Comparison of ENCODE assay signal across 8 cellular contexts in the genomic region with DNA sequence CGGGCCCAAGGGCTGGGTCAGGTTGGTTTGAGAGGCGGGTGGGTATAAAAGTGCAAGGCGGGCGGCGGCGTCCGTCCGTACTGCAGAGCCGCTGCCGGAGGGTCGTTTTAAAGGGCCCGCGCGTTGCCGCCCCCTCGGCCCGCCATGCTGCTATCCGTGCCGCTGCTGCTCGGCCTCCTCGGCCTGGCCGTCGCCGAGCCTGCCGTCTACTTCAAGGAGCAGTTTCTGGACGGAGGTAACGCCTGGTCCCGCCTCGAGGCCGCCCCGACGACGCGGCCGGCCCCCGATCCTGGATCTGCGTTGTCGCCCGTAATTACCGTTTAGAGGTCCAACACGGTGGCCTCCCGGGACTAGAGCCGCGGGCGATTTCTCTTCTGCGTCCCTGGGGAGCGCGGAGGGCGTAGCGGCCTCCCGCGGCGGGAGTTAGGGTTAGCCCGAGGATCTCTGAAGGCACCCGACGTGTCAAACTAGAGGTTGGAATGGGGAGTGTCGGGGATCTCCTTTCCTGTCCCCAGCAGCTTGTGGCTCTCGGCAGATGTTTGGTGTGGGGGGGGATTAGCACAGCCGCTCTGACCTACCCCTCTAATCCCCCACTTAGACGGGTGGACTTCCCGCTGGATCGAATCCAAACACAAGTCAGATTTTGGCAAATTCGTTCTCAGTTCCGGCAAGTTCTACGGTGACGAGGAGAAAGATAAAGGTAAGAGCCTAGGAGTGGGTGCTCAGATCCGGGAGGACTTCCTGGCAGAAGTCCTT. TPM values are rescaled to one million over a fixed set of nuclear protein-coding genes. Genes with fewer than 3 reads are reported as not detected.
DNase-seq lines count a peak whose midpoint lies in the region; ATAC-seq, FAIRE-seq and TF ChIP-seq lines count a peak whose summit lies in the region.

TSS of gene CALR (plus strand) at position 74 of the 756 bp plus-strand sequence. CDS start at position 145, 71 bp downstream.

- no peak for TF ChIP-seq CTCF in pancreas (IDR thresholded peaks at IDR 0.05)

- peak within 1 kb of the TSS; percentile 81 for H3K4me3 ChIP-seq in Jurkat, Clone E6-1 (ENCODE audit: low read length)
- H3K4me3 ChIP-seq in pancreas, result peak within 1 kb of the TSS; percentile 76 to 99 (median 84)

- H3K36me3 ChIP-seq in pancreas, result peaks cover 10 to 37% (median 21%) of the 10 kb centered on the region in 3 donors

- peaks cover 42% of the 10 kb centered on the region for H3K36me3 Mint-ChIP-seq in activated T-helper 1 cell treated with anti-CD3 and anti-CD28 coated beads, Interleukin-12 subunit alpha, Interleukin-12 subunit beta, Interleukin-2, Interleukin-4 antibody, amounts not matched to agents 30 ng/mL and 10 ng/mL and 1 ng/mL, durations not matched to agents 14 hours and 24 hours and 36 hours (ENCODE audit: low read depth)

- 0 to 1% methylated on average over 59 to 67 of the region's 67 CpGs for WGBS in pancreas, 2 donors

- H3K27me3 ChIP-seq in pancreas, result no peaks in the 10 kb centered on the region

- peak within 1 kb of the TSS; percentile 69 to 87 (median 78) for H3K27ac ChIP-seq in pancreas

- H3K4me1 ChIP-seq in pancreas, result peaks cover 17 to 20% (median 18%) of the 10 kb centered on the region in 3 donors

- H3K4me1 Mint-ChIP-seq in activated T-helper 1 cell treated with anti-CD3 and anti-CD28 coated beads, Interleukin-12 subunit alpha, Interleukin-12 subunit beta, Interleukin-2, Interleukin-4 antibody, amounts not matched to agents 30 ng/mL and 10 ng/mL and 1 ng/mL, durations not matched to agents 14 hours and 24 hours and 36 hours (ENCODE audit: low read depth), result peaks cover 53% of the 10 kb centered on the region

- peak within 1 kb of the TSS; percentile 100 for H3K4me3 Mint-ChIP-seq in activated T-helper 1 cell treated with anti-CD3 and anti-CD28 coated beads, Interleukin-12 subunit alpha, Interleukin-12 subunit beta, Interleukin-2, Interleukin-4 antibody, amounts not matched to agents 30 ng/mL and 10 ng/mL and 1 ng/mL, durations not matched to agents 14 hours and 24 hours and 36 hours

- no peaks in the 10 kb centered on the region for H3K27me3 Mint-ChIP-seq in activated T-helper 1 cell treated with anti-CD3 and anti-CD28 coated beads, Interleukin-12 subunit alpha, Interleukin-12 subunit beta, Interleukin-2, Interleukin-4 antibody, amounts not matched to agents 30 ng/mL and 10 ng/mL and 1 ng/mL, durations not matched to agents 14 hours and 24 hours and 36 hours (ENCODE audit: insufficient read depth)

- H3K27ac Mint-ChIP-seq in activated T-helper 1 cell treated with anti-CD3 and anti-CD28 coated beads, Interleukin-12 subunit alpha, Interleukin-12 subunit beta, Interleukin-2, Interleukin-4 antibody, amounts not matched to agents 30 ng/mL and 10 ng/mL and 1 ng/mL, durations not matched to agents 14 hours and 24 hours and 36 hours, result peak within 1 kb of the TSS; percentile 94

- peak; percentile 43 for DNase-seq in stimulated activated CD4-positive, alpha-beta T cell treated with anti-CD3 and anti-CD28 coated beads, Interleukin-15, amount 100 ng/mL, for 24 hours
- no peak for DNase-seq in stimulated activated CD4-positive, alpha-beta T cell treated with anti-CD3 and anti-CD28 coated beads, Interleukin-4, amount 100 ng/mL, for 1 hour
- DNase-seq in Jurkat, Clone E6-1 (ENCODE audit: low read depth, low spot score), result no peak
- DNase-seq in activated T-helper 1 cell treated with anti-CD3 and anti-CD28 coated beads, Interleukin-12 subunit alpha, Interleukin-12 subunit beta, Interleukin-2, Interleukin-4 antibody, amounts not matched to agents 30 ng/mL and 10 ng/mL and 1 ng/mL, durations not matched to agents 14 hours and 24 hours and 36 hours (ENCODE audit: low spot score), result no peak
- DNase-seq in germinal center (ENCODE audit: low spot score) (peak; percentile 32), pancreas (no peak)

- no peak for FAIRE-seq in pancreas (lab: Jason Lieb, UNC)

- intact Hi-C loops in activated T-helper 1 cell treated with anti-CD3 and anti-CD28 coated beads, Interleukin-12 subunit alpha, Interleukin-12 subunit beta, Interleukin-2, Interleukin-4 antibody, amounts not matched to agents 30 ng/mL and 10 ng/mL and 1 ng/mL, durations not matched to agents 14 hours and 24 hours and 36 hours (cut with micrococcal nuclease), result loop anchor here (1.0 to 2.0 kb wide), 6 partner anchors 19 to 201 kb away; partner anchors contain the start of genes GCDH, GET3, JUNB and SYCE2
- intact Hi-C loops in pancreas (cut with DNase I), result no loop called here

- no peaks in the 10 kb centered on the region for H3K9me3 ChIP-seq in pancreas

- peak; percentile 17 to 41 (median 28) for ATAC-seq in pancreas
- no peak for ATAC-seq in GM19023 (IDR thresholded peaks at IDR 0.05; ENCODE audit: unreplicated experiment)
- ATAC-seq in GM18861 (IDR thresholded peaks at IDR 0.05; ENCODE audit: unreplicated experiment), result no peak

- H3K9me3 Mint-ChIP-seq in activated T-helper 1 cell treated with anti-CD3 and anti-CD28 coated beads, Interleukin-12 subunit alpha, Interleukin-12 subunit beta, Interleukin-2, Interleukin-4 antibody, amounts not matched to agents 30 ng/mL and 10 ng/mL and 1 ng/mL, durations not matched to agents 14 hours and 24 hours and 36 hours, result no peaks in the 10 kb centered on the region

RNA-seq across cellular contexts. Expression of gene CALR, which starts in this region (rescaled TPM):
- polyA plus RNA-seq in Jurkat, Clone E6-1 (2012; ENCODE audit: insufficient read depth, insufficient read length), result 1,107 TPM
- 913 and 933 TPM in 2 replicates for total RNA-seq in activated T-helper 1 cell treated with anti-CD3 and anti-CD28 coated beads, Interleukin-12 subunit alpha, Interleukin-12 subunit beta, Interleukin-2, Interleukin-4 antibody, amounts not matched to agents 30 ng/mL and 10 ng/mL and 1 ng/mL, durations not matched to agents 14 hours and 24 hours and 36 hours
- total RNA-seq in pancreas, result 100 to 1,000 TPM; 279 to 681 (median 373) TPM
- 100 to 1,000 TPM; 132 to 263 TPM for polyA plus RNA-seq in pancreas

Comparison
In these comparisons a context has a peak if more than half of its experiments do, and no peak if none do; other contexts are left out.
1. DNase-seq: peak in stimulated activated CD4-positive, alpha-beta T cell treated with anti-CD3 and anti-CD28 coated beads, Interleukin-15, amount 100 ng/mL, for 24 hours (single experiment) and germinal center (single experiment); none in stimulated activated CD4-positive, alpha-beta T cell treated with anti-CD3 and anti-CD28 coated beads, Interleukin-4, amount 100 ng/mL, for 1 hour (single experiment), Jurkat, Clone E6-1 (single experiment), activated T-helper 1 cell treated with anti-CD3 and anti-CD28 coated beads, Interleukin-12 subunit alpha, Interleukin-12 subunit beta, Interleukin-2, Interleukin-4 antibody, amounts not matched to agents 30 ng/mL and 10 ng/mL and 1 ng/mL, durations not matched to agents 14 hours and 24 hours and 36 hours (single experiment) and pancreas (0 of 6).
2. ATAC-seq: peak in pancreas (4 of 4); none in GM19023 (single experiment) and GM18861 (single experiment).